In the genomic region with DNA sequence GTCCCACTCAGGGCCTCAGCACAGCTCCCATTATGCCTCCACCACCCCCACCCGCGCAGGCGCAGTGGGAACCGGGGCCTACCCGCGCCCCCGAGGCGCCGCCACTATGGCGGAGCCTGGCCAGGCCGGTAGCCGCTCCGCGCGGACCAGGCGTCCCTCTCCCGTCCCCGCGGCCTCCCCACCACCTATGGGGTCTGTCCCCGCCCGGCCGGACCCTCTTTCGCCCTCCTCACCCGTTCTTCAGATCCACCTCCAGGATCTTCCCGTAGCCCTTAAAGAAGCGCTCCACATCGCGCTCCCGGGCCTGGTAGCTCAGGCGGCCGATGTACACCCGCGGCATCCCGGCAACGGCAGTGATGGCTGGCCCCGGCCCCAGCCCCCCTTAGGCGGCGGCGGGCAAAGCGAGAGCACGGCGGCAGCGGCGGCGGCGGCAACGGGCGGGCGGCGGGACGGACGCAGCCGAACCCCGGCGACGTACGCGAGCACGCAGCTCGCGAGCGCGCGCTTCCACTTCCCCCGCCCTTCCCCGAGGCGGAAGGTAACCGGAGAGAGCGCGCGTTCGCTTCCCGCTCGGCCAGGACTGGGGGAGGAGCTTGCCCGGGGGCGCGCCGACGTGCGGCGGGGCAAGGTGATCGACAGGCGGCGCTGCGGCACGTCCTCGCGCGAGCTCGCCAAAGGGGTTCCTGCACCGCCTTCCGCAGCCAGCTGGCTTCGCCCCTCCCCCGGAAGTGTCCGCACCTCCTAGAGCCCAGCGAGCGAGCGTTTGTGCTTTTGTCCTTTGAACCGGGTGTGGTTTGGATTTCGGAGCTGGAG, we compare ENCODE assay signal across 8 cellular contexts. TPM values are rescaled to one million over a fixed set of nuclear protein-coding genes. Genes with fewer than 3 reads are reported as not detected.
DNase-seq lines count a peak whose midpoint lies in the region; ATAC-seq and TF ChIP-seq lines count a peak whose summit lies in the region.

A gene (minus strand): TSS at position 488 of the 813 bp plus-strand sequence. CDS start 148 bp downstream, at position 340.

- H3K4me1 Mint-ChIP-seq in activated CD4-positive, alpha-beta T cell treated with anti-CD3 and anti-CD28 coated beads, Interleukin-2, amount 10 ng/mL, durations not matched to agents 24 days and 14 days: peaks cover 44% of the 10 kb centered on the region

- no peaks in the 10 kb centered on the region for H3K9me3 Mint-ChIP-seq in activated CD4-positive, alpha-beta T cell treated with anti-CD3 and anti-CD28 coated beads, Interleukin-2, amount 10 ng/mL, durations not matched to agents 24 days and 14 days

- H3K4me1 ChIP-seq in colonic mucosa: peaks cover 19% of the 10 kb centered on the region

- peak within 1 kb of the TSS; percentile 86 to 99 for H3K9ac ChIP-seq in colonic mucosa (ENCODE audit: low read depth in 2 of 2, low read length in 2 of 2)

- peak within 1 kb of the TSS; percentile 96 for H3K4me3 Mint-ChIP-seq in activated CD4-positive, alpha-beta T cell treated with anti-CD3 and anti-CD28 coated beads, Interleukin-2, amount 10 ng/mL, durations not matched to agents 24 days and 14 days

- H3K9me3 ChIP-seq in colonic mucosa: no peaks in the 10 kb centered on the region

- DNase-seq in NCI-H526 treated with DMSO at 0.1 percent for 48 hours (lab: John Stamatoyannopoulos, UW): peak; percentile 96
- peak; percentile 100 for DNase-seq in activated CD4-positive, alpha-beta T cell treated with anti-CD3 and anti-CD28 coated beads, Interleukin-2, amount 10 ng/mL, durations not matched to agents 24 days and 14 days
- peak; percentile 99 for DNase-seq in colonic mucosa
- peak; percentile 97 to 98 for DNase-seq in stimulated activated CD4-positive, alpha-beta T cell treated with anti-CD3 and anti-CD28 coated beads, Interleukin-1b, Interleukin-23, amount 100 ng/mL, for 4 hours (ENCODE audit: low read depth in 2 of 2)

- peak; percentile 88 for ATAC-seq in GM19328 (IDR thresholded peaks at IDR 0.05; ENCODE audit: unreplicated experiment)
- ATAC-seq in HG03520 (IDR thresholded peaks at IDR 0.05; ENCODE audit: unreplicated experiment): peak; percentile 75

- H3K36me3 ChIP-seq in colonic mucosa: no peaks in the 10 kb centered on the region

- H3K27ac ChIP-seq in C4-2B: peak within 1 kb of the TSS; percentile 98
- H3K27ac ChIP-seq in colonic mucosa: peak within 1 kb of the TSS; percentile 97
- peak within 1 kb of the TSS; percentile 99 for H3K27ac ChIP-seq in layer of hippocampus (ENCODE audit: low read depth, low read length)

- H3K27ac Mint-ChIP-seq in activated CD4-positive, alpha-beta T cell treated with anti-CD3 and anti-CD28 coated beads, Interleukin-2, amount 10 ng/mL, durations not matched to agents 24 days and 14 days: peak within 1 kb of the TSS; percentile 97

- intact Hi-C loops in activated CD4-positive, alpha-beta T cell treated with anti-CD3 and anti-CD28 coated beads, Interleukin-2, amount 10 ng/mL, durations not matched to agents 24 days and 14 days (cut with micrococcal nuclease): loop anchor here (1.0 to 10.0 kb wide), 8 partner anchors 22 to 664 kb away; a partner anchor contains a TSS
- intact Hi-C loops in colonic mucosa (cut with DNase I): no loop called here

- H3K4me3 ChIP-seq in colonic mucosa: peak within 1 kb of the TSS; percentile 70

- peaks cover 37% of the 10 kb centered on the region for H3K36me3 Mint-ChIP-seq in activated CD4-positive, alpha-beta T cell treated with anti-CD3 and anti-CD28 coated beads, Interleukin-2, amount 10 ng/mL, durations not matched to agents 24 days and 14 days (ENCODE audit: low read depth)

- no peaks in the 10 kb centered on the region for H3K27me3 ChIP-seq in colonic mucosa
- H3K27me3 ChIP-seq in layer of hippocampus (ENCODE audit: control insufficient read depth, insufficient read depth, low read length): no peaks in the 10 kb centered on the region

- no peaks in the 10 kb centered on the region for H3K27me3 Mint-ChIP-seq in activated CD4-positive, alpha-beta T cell treated with anti-CD3 and anti-CD28 coated beads, Interleukin-2, amount 10 ng/mL, durations not matched to agents 24 days and 14 days

- TF ChIP-seq CTCF in C4-2B (conservative IDR thresholded peaks at IDR 0.05): peak; percentile 90
- TF ChIP-seq CTCF in colonic mucosa (IDR thresholded peaks at IDR 0.05): peak; percentile 78

RNA-seq across cellular contexts. Expression of the gene that starts here (rescaled TPM):
- total RNA-seq in activated CD4-positive, alpha-beta T cell treated with anti-CD3 and anti-CD28 coated beads, Interleukin-2, amount 10 ng/mL, durations not matched to agents 24 days and 14 days: 138 and 141 TPM in 2 replicates
- 10 to 100 TPM; 86.3 to 90.3 TPM for total RNA-seq in colonic mucosa

Comparison
In these comparisons a context has a peak if more than half of its experiments do, and no peak if none do; other contexts are left out.
1. Peak in every context shown above with its lines: DNase-seq, ATAC-seq, H3K4me3 ChIP-seq and H3K27ac ChIP-seq.